Comparison of ENCODE assay signal across 20 cellular contexts in genomic region chr3:13871791-13872190, GRCh38. TPM values are rescaled to one million over a fixed set of nuclear protein-coding genes. Genes with fewer than 3 reads are reported as not detected.
DNase-seq lines count a peak whose midpoint lies in the region; ATAC-seq, FAIRE-seq and TF ChIP-seq lines count a peak whose summit lies in the region.
"Had no signal": no experiment of that assay in that cellular context is flagged by ENCODE, and none has a peak within 500 bp of the region (broad histone marks: within the 10 kb centered on the region; RNA-seq: fewer than 3 reads in every experiment).

No MANE protein-coding gene starts in this region.

- H3K4me1 Mint-ChIP-seq in activated naive CD4-positive, alpha-beta T cell treated with anti-CD3 and anti-CD28 coated beads, Interleukin-2, amount 50 U/mL, for 24 hours: peaks cover 44% of the 10 kb centered on the region
- H3K4me1 Mint-ChIP-seq in astrocyte (ENCODE audit: low read depth, unreplicated experiment): peaks cover 2% of the 10 kb centered on the region
- H3K4me1 Mint-ChIP-seq in naive thymus-derived CD8-positive, alpha-beta T cell: peaks cover 22 to 34% (median 27%) of the 10 kb centered on the region in 4 donors
- H3K4me1 Mint-ChIP-seq: CD14-positive monocyte had no signal

- no peak overlapping the region for H2AFZ ChIP-seq in astrocyte (ENCODE audit: low read depth, low read length)
- H2AFZ ChIP-seq in trophoblast cell (ENCODE audit: insufficient read depth, low read length, poor library complexity): no peak overlapping the region

- H2BK120ac ChIP-seq in trophoblast cell (ENCODE audit: insufficient read depth, low read length, poor library complexity): no peak overlapping the region

- H4K20me1 ChIP-seq in astrocyte (ENCODE audit: insufficient read depth, low read length): no peaks in the 10 kb centered on the region

- no peak for TF ChIP-seq EP300 in tibial nerve (IDR thresholded peaks at IDR 0.05)

- H3K4me1 ChIP-seq in astrocyte (ENCODE audit: insufficient read depth, low read length) (peaks cover under 1% of the 10 kb centered on the region), trophoblast cell (ENCODE audit: control insufficient read depth in 1 of 2, insufficient read depth in 2 of 2, low read length in 2 of 2) (no peaks in the 10 kb centered on the region), tibial nerve (no peaks in the 10 kb centered on the region)
- H3K4me1 ChIP-seq: HAP-1 had no signal

- no peak overlapping the region for H3K23ac ChIP-seq in trophoblast cell (ENCODE audit: low read length)

- no peaks in the 10 kb centered on the region for H3K79me1 ChIP-seq in trophoblast cell (ENCODE audit: low read length)

- H3K27ac Mint-ChIP-seq in activated naive CD4-positive, alpha-beta T cell treated with anti-CD3 and anti-CD28 coated beads, Interleukin-2, amount 50 U/mL, for 24 hours: peak overlapping the region; percentile 62
- H3K27ac Mint-ChIP-seq in activated naive CD4-positive, alpha-beta T cell treated with anti-CD3 and anti-CD28 coated beads, Interleukin-2, amount 50 U/mL, for 72 hours: peak overlapping the region in 1 of 2 donors; percentile 39
- H3K27ac Mint-ChIP-seq in astrocyte (ENCODE audit: unreplicated experiment): peak overlapping the region; percentile 50
- H3K27ac Mint-ChIP-seq in naive thymus-derived CD8-positive, alpha-beta T cell: peak overlapping the region in 9 of 10 donors; percentile 35 to 87 (median 55)
- H3K27ac Mint-ChIP-seq: CD14-positive monocyte, HFFc6 had no signal

- H4K12ac ChIP-seq in trophoblast cell (ENCODE audit: low read depth, low read length): no peak overlapping the region

- POLR2A ChIA-PET in naive thymus-derived CD8-positive, alpha-beta T cell (lab: Charles Lee): interaction anchor here (0.7 to 2.5 kb wide), 4 partner anchors 8 to 214 kb away, joined by 3 to 18 read pairs (median 4); partner anchors contain the start of gene WNT7A

- no peak overlapping the region for H2BK12ac ChIP-seq in trophoblast cell (ENCODE audit: low read length)

- H4K91ac ChIP-seq in trophoblast cell (ENCODE audit: low read depth, low read length): no peak overlapping the region

- no peaks in the 10 kb centered on the region for H3K36me3 ChIP-seq in astrocyte (ENCODE audit: insufficient read depth, low read length)
- H3K36me3 ChIP-seq in trophoblast cell (ENCODE audit: control insufficient read depth in 1 of 2, insufficient read depth in 2 of 2, low read length in 2 of 2): no peaks in the 10 kb centered on the region
- no peaks in the 10 kb centered on the region for H3K36me3 ChIP-seq in tibial nerve
- H3K36me3 ChIP-seq: HAP-1 had no signal

- H3K4me3 ChIP-seq in astrocyte (ENCODE audit: insufficient read depth, low read depth, low read length): no peak overlapping the region
- H3K4me3 ChIP-seq in trophoblast cell (ENCODE audit: low read depth, low read length): no peak overlapping the region
- H3K4me3 ChIP-seq in tibial nerve: no peak overlapping the region
- H3K4me3 ChIP-seq: HAP-1 had no signal

- no peak overlapping the region for H3K18ac ChIP-seq in trophoblast cell (ENCODE audit: low read length)

- no CpG with 5 or more reads among the region's 4 CpGs for WGBS in trophoblast cell (ENCODE audit: extremely low coverage, insufficient coverage, insufficient read length)
- WGBS in tibial nerve, 2 donors: 76 to 90% methylated on average over 4 of the region's 4 CpGs

- no peak overlapping the region for H3K27ac ChIP-seq in astrocyte (ENCODE audit: low read depth, low read length)
- H3K27ac ChIP-seq in trophoblast cell (ENCODE audit: low read depth, low read length): no peak overlapping the region
- H3K27ac ChIP-seq in tibial nerve: no peak overlapping the region
- H3K27ac ChIP-seq: 22Rv1, HL-60 had no signal

- no peaks in the 10 kb centered on the region for H3K9me3 Mint-ChIP-seq in activated naive CD4-positive, alpha-beta T cell treated with anti-CD3 and anti-CD28 coated beads, Interleukin-2, amount 50 U/mL, for 24 hours
- H3K9me3 Mint-ChIP-seq in activated naive CD4-positive, alpha-beta T cell treated with anti-CD3 and anti-CD28 coated beads, Interleukin-2, amount 50 U/mL, for 72 hours: no peaks in the 10 kb centered on the region
- peaks cover 3% of the 10 kb centered on the region for H3K9me3 Mint-ChIP-seq in astrocyte (ENCODE audit: unreplicated experiment)
- H3K9me3 Mint-ChIP-seq in naive thymus-derived CD8-positive, alpha-beta T cell: peaks cover 0 to 7% (median 0%) of the 10 kb centered on the region in 9 donors

- no peak overlapping the region for H3K14ac ChIP-seq in trophoblast cell (ENCODE audit: low read length)

- no peak for DNase-seq in activated naive CD4-positive, alpha-beta T cell treated with anti-CD3 and anti-CD28 coated beads, Interleukin-2, amount 50 U/mL, for 72 hours (ENCODE audit: low spot score in 2 of 2)
- DNase-seq in astrocyte (ENCODE audit: low read depth) (no peak), trophoblast cell (no peak), DMS79 treated with DMSO at 0.1 percent for 48 hours (lab: John Stamatoyannopoulos, UW) (no peak), GM20000 (ENCODE audit: low spot score) (no peak), tibial nerve (ENCODE audit: low spot score in 2 of 2) (no peak)
- DNase-seq in naive thymus-derived CD8-positive, alpha-beta T cell: no peak
- DNase-seq: DMS79, EL, HFFc6 had no signal

- H3K4me3 Mint-ChIP-seq in activated naive CD4-positive, alpha-beta T cell treated with anti-CD3 and anti-CD28 coated beads, Interleukin-2, amount 50 U/mL, for 24 hours: no peak overlapping the region
- H3K4me3 Mint-ChIP-seq in astrocyte (ENCODE audit: unreplicated experiment): no peak overlapping the region
- no peak overlapping the region for H3K4me3 Mint-ChIP-seq in naive thymus-derived CD8-positive, alpha-beta T cell
- H3K4me3 Mint-ChIP-seq: CD14-positive monocyte, HFFc6 had no signal

- no peak overlapping the region for H3K4ac ChIP-seq in trophoblast cell (ENCODE audit: low read depth, low read length)

- H2BK5ac ChIP-seq in trophoblast cell (ENCODE audit: low read depth, low read length, poor library complexity): no peak overlapping the region

- no peak overlapping the region for H4K8ac ChIP-seq in trophoblast cell (ENCODE audit: low read depth, low read length)

- TF ChIP-seq CTCF in astrocyte (IDR thresholded peaks at IDR 0.05; ENCODE audit: insufficient read depth, low read depth, low read length): no peak
- TF ChIP-seq CTCF in GM20000 (IDR thresholded peaks at IDR 0.05; ENCODE audit: extremely low read depth, missing control alignments): no peak
- TF ChIP-seq CTCF in tibial nerve (IDR thresholded peaks at IDR 0.05): no peak

- no peak for ATAC-seq in activated naive CD4-positive, alpha-beta T cell treated with anti-CD3 and anti-CD28 coated beads, Interleukin-2, amount 50 U/mL, for 72 hours
- ATAC-seq in naive thymus-derived CD8-positive, alpha-beta T cell: no peak

- H2AK5ac ChIP-seq in trophoblast cell (ENCODE audit: low read length): no peak overlapping the region

- H3K36me3 Mint-ChIP-seq in activated naive CD4-positive, alpha-beta T cell treated with anti-CD3 and anti-CD28 coated beads, Interleukin-2, amount 50 U/mL, for 24 hours: peaks cover 14% of the 10 kb centered on the region
- H3K36me3 Mint-ChIP-seq in activated naive CD4-positive, alpha-beta T cell treated with anti-CD3 and anti-CD28 coated beads, Interleukin-2, amount 50 U/mL, for 72 hours: peaks cover 0 to 4% of the 10 kb centered on the region in 2 donors
- H3K36me3 Mint-ChIP-seq in astrocyte (ENCODE audit: low read depth, unreplicated experiment): peaks cover 5% of the 10 kb centered on the region
- H3K36me3 Mint-ChIP-seq in naive thymus-derived CD8-positive, alpha-beta T cell: peaks cover 0 to 10% (median 0%) of the 10 kb centered on the region in 3 donors
- H3K36me3 Mint-ChIP-seq: CD14-positive monocyte had no signal

- no peaks in the 10 kb centered on the region for H3K9me3 ChIP-seq in astrocyte (ENCODE audit: insufficient read depth, low read depth, low read length)
- peaks cover 6% of the 10 kb centered on the region for H3K9me3 ChIP-seq in trophoblast cell (ENCODE audit: insufficient read depth, low read depth, low read length)
- H3K9me3 ChIP-seq in tibial nerve: peaks cover 0 to 21% (median 0%) of the 10 kb centered on the region in 4 donors
- H3K9me3 ChIP-seq: HAP-1 had no signal

- no peak overlapping the region for H3K9ac ChIP-seq in astrocyte (ENCODE audit: low read length)
- no peak overlapping the region for H3K9ac ChIP-seq in trophoblast cell (ENCODE audit: low read length)

- H3K4me2 ChIP-seq in astrocyte (ENCODE audit: low read length) (no peak overlapping the region), trophoblast cell (ENCODE audit: low read length) (no peak overlapping the region)

- H3K79me2 ChIP-seq in astrocyte (ENCODE audit: insufficient read depth, low read length) (no peaks in the 10 kb centered on the region), trophoblast cell (ENCODE audit: control insufficient read depth, insufficient read depth, low read length, poor library complexity) (no peaks in the 10 kb centered on the region)

- no peak for FAIRE-seq in astrocyte (lab: Jason Lieb, UNC)
- FAIRE-seq: G401.6, GM12891, H1 had no signal

- H3K27me3 ChIP-seq in astrocyte (ENCODE audit: insufficient read depth, low read length) (peaks cover 17% of the 10 kb centered on the region), trophoblast cell (ENCODE audit: insufficient read depth, low read length) (peaks cover 11% of the 10 kb centered on the region), tibial nerve (peaks cover 0 to 8% of the 10 kb centered on the region in 2 donors)

- H3K27me3 Mint-ChIP-seq in activated naive CD4-positive, alpha-beta T cell treated with anti-CD3 and anti-CD28 coated beads, Interleukin-2, amount 50 U/mL, for 24 hours: no peaks in the 10 kb centered on the region
- H3K27me3 Mint-ChIP-seq in astrocyte (ENCODE audit: low read depth, unreplicated experiment): peaks cover 60% of the 10 kb centered on the region
- peaks cover 0 to 6% (median 0%) of the 10 kb centered on the region in 5 donors for H3K27me3 Mint-ChIP-seq in naive thymus-derived CD8-positive, alpha-beta T cell

- no peak for TF ChIP-seq POLR2A in tibial nerve (IDR thresholded peaks at IDR 0.05)

RNA-seq across cellular contexts. Expression of gene WNT7A, which starts 8.1 kb away (rescaled TPM):
- under 1 TPM; 0.06 to 0.14 TPM for total RNA-seq in activated naive CD4-positive, alpha-beta T cell treated with anti-CD3 and anti-CD28 coated beads, Interleukin-2, amount 50 U/mL, for 72 hours
- 0.46 and 1.7 TPM in 2 replicates for total RNA-seq in astrocyte
- 1 to 10 TPM; 9.6 TPM for total RNA-seq in naive thymus-derived CD8-positive, alpha-beta T cell
- 1 to 10 TPM in 2 of 3 donors, under 1 TPM in 1; 0.17 to 1.6 (median 1.3) TPM for polyA plus RNA-seq in naive thymus-derived CD8-positive, alpha-beta T cell
- 0.37 and 0.46 TPM in 2 replicates for polyA plus RNA-seq in trophoblast cell (2013)
- total RNA-seq in tibial nerve: under 1 TPM in 1 of 4 donors, not detected in 3; 0.21 TPM
- total RNA-seq: A673, H1, HFFc6 had no signal
- polyA plus RNA-seq: BJ, CD14-positive monocyte had no signal
